Comparison of ENCODE assay signal across 1 cellular context in the genomic region with DNA sequence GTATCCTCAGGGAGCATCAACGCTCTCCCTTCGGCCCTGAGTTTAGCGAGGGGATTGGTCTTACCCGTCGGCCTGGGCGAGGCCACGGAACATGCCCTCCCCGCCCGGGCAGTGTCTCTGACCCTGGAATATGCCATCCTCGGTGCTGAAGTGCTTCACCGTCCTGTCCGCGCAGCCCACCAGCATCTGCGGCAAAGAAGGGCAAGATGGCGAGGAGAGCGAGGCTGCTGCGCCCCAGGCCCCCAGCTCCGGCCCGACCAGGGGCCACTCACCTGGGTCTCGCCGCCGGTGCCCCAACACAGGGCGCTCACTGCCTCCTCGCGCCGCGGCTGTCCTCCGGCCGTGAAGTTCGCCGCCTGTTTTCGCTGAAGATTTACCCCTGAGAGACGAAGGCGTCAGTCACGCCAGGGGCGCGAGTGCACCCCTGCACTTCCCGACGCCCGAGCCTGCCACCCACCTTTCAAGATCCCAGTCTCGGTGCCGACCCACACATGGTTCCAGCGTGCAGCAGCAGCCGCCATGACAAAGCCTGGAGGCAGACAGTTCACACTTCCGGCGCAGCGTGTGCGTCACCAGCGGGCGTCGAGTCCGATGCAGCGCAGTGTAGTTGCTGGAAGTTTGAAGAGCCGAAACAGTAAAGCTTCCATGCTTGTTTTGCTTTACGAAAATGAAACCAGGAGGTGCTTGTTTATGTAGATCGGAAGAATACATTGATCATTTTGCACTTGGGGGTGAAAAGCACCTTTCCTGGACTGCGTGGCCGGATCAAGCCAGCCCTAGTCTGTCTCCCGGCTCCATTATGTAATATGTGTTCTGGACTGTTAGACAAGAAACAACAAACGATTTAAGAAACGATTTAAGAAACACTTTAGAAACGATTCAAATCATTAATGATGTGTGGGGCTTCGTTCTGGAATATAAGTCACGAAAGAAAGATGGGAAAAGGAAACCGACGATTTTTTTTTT.
TF ChIP-seq lines count a peak whose summit lies in the region.

Gene WDR74 (minus strand): TSS at position 541 of the 966 bp plus-strand sequence. CDS start 20 bp downstream, at position 521.

TF ChIP-seq in A549, 52 proteins besides CTCF, POLR2A, EP300 and RAD21 (continued from another document):
- TF ChIP-seq JUN (IDR thresholded peaks at IDR 0.05) (peak; percentile 59 to 87; a peak in 4 of 5 replicates), RARB (CRISPR knock-in tag; IDR thresholded peaks at IDR 0.05) (no peak), KDM1A (IDR thresholded peaks at IDR 0.05; ENCODE audit: low read depth) (no peak), MYC (IDR thresholded peaks at IDR 0.05; ENCODE audit: borderline replicate concordance, low read length) (peak; percentile 98), USF2 (IDR thresholded peaks at IDR 0.05) (no peak), HOXB13 (CRISPR knock-in tag; IDR thresholded peaks at IDR 0.05; ENCODE audit: low read depth) (no peak), NR3C1 (IDR thresholded peaks at IDR 0.05) (no peak), KDM5A (IDR thresholded peaks at IDR 0.05) (peak; percentile 98), PHF8 (IDR thresholded peaks at IDR 0.05; ENCODE audit: borderline replicate concordance, low read depth) (peak; percentile 69; the same call in 1 of the 2 replicates), GATA3 (IDR thresholded peaks at IDR 0.05; ENCODE audit: borderline replicate concordance) (0 out of 2 replicates have a peak, but pooled peaks have one; percentile 12), CBX8 (IDR thresholded peaks at IDR 0.05) (no peak), FOSB (CRISPR knock-in tag; IDR thresholded peaks at IDR 0.05) (0 out of 2 replicates have a peak, but pooled peaks have one; percentile 16), EHMT2 (IDR thresholded peaks at IDR 0.05; ENCODE audit: low read depth) (no peak), NPAS2 (CRISPR knock-in tag; IDR thresholded peaks at IDR 0.05; ENCODE audit: borderline replicate concordance) (no peak), ZC3H11A (IDR thresholded peaks at IDR 0.05) (no peak), E2F6 (IDR thresholded peaks at IDR 0.05; ENCODE audit: borderline replicate concordance, low read depth) (no peak), FOXS1 (CRISPR knock-in tag; IDR thresholded peaks at IDR 0.05) (no peak), ZNF302 (CRISPR knock-in tag; IDR thresholded peaks at IDR 0.05) (no peak), HOXA7 (CRISPR knock-in tag; IDR thresholded peaks at IDR 0.05) (0 out of 2 replicates have a peak, but pooled peaks have one; percentile 9), ZSCAN20 (CRISPR knock-in tag; IDR thresholded peaks at IDR 0.05) (no peak), ESRRA (IDR thresholded peaks at IDR 0.05; ENCODE audit: borderline replicate concordance, low read length) (no peak)
- TF ChIP-seq, protein P1, sequence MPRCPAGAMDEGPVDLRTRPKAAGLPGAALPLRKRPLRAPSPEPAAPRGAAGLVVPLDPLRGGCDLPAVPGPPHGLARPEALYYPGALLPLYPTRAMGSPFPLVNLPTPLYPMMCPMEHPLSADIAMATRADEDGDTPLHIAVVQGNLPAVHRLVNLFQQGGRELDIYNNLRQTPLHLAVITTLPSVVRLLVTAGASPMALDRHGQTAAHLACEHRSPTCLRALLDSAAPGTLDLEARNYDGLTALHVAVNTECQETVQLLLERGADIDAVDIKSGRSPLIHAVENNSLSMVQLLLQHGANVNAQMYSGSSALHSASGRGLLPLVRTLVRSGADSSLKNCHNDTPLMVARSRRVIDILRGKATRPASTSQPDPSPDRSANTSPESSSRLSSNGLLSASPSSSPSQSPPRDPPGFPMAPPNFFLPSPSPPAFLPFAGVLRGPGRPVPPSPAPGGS (IDR thresholded peaks at IDR 0.05) = peak; percentile 67; the same call in 2 of the 3 replicates
- TF ChIP-seq, protein P2, sequence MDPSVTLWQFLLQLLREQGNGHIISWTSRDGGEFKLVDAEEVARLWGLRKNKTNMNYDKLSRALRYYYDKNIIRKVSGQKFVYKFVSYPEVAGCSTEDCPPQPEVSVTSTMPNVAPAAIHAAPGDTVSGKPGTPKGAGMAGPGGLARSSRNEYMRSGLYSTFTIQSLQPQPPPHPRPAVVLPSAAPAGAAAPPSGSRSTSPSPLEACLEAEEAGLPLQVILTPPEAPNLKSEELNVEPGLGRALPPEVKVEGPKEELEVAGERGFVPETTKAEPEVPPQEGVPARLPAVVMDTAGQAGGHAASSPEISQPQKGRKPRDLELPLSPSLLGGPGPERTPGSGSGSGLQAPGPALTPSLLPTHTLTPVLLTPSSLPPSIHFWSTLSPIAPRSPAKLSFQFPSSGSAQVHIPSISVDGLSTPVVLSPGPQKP (IDR thresholded peaks at IDR 0.05; ENCODE audit: low read depth, low read length) = no peak
- TF ChIP-seq, protein P3, sequence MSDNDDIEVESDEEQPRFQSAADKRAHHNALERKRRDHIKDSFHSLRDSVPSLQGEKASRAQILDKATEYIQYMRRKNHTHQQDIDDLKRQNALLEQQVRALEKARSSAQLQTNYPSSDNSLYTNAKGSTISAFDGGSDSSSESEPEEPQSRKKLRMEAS (IDR thresholded peaks at IDR 0.05) = peak; percentile 99
- TF ChIP-seq, protein P4, sequence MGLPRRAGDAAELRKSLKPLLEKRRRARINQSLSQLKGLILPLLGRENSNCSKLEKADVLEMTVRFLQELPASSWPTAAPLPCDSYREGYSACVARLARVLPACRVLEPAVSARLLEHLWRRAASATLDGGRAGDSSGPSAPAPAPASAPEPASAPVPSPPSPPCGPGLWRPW (IDR thresholded peaks at IDR 0.05) = no peak
- TF ChIP-seq, protein P5, sequence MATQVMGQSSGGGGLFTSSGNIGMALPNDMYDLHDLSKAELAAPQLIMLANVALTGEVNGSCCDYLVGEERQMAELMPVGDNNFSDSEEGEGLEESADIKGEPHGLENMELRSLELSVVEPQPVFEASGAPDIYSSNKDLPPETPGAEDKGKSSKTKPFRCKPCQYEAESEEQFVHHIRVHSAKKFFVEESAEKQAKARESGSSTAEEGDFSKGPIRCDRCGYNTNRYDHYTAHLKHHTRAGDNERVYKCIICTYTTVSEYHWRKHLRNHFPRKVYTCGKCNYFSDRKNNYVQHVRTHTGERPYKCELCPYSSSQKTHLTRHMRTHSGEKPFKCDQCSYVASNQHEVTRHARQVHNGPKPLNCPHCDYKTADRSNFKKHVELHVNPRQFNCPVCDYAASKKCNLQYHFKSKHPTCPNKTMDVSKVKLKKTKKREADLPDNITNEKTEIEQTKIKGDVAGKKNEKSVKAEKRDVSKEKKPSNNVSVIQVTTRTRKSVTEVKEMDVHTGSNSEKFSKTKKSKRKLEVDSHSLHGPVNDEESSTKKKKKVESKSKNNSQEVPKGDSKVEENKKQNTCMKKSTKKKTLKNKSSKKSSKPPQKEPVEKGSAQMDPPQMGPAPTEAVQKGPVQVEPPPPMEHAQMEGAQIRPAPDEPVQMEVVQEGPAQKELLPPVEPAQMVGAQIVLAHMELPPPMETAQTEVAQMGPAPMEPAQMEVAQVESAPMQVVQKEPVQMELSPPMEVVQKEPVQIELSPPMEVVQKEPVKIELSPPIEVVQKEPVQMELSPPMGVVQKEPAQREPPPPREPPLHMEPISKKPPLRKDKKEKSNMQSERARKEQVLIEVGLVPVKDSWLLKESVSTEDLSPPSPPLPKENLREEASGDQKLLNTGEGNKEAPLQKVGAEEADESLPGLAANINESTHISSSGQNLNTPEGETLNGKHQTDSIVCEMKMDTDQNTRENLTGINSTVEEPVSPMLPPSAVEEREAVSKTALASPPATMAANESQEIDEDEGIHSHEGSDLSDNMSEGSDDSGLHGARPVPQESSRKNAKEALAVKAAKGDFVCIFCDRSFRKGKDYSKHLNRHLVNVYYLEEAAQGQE (IDR thresholded peaks at IDR 0.05) = no peak
